Comparison of ENCODE assay signal across 25 cellular contexts in genomic region chr5:137148128-137148527, GRCh38.
DNase-seq lines count a peak whose midpoint lies in the region; ATAC-seq and TF ChIP-seq lines count a peak whose summit lies in the region.
"Had no signal": no experiment of that assay in that cellular context is flagged by ENCODE, and none has a peak within 500 bp of the region (broad histone marks: within the 10 kb centered on the region; RNA-seq: fewer than 3 reads in every experiment).

No MANE protein-coding gene starts in this region.

- H3K9me3 ChIP-seq in osteoblast (ENCODE audit: low read depth, low read length), result no peaks in the 10 kb centered on the region
- H3K9me3 ChIP-seq: BLaER1, heart left ventricle, testis had no signal

- H3K27me3 ChIP-seq in osteoblast (ENCODE audit: insufficient read depth, low read length), result no peaks in the 10 kb centered on the region
- H3K27me3 ChIP-seq: BLaER1, heart left ventricle, testis had no signal

- H3K4me1 Mint-ChIP-seq in chondrocyte (ENCODE audit: low read depth) (peaks cover 29% of the 10 kb centered on the region), T-cell (no peaks in the 10 kb centered on the region)
- H3K4me1 Mint-ChIP-seq: T-helper 17 cell had no signal

- H3K36me3 Mint-ChIP-seq in chondrocyte (ENCODE audit: low read depth) (no peaks in the 10 kb centered on the region), T-cell (no peaks in the 10 kb centered on the region)

- H3K27ac ChIP-seq in osteoblast (ENCODE audit: low read depth, low read length), result peak overlapping the region; percentile 98
- H3K27ac ChIP-seq: BLaER1, epithelial cell of prostate, heart left ventricle, KMS-11, testis had no signal

- CTCF ChIA-PET in T-cell (lab: Charles Lee), result interaction anchor here in 1 of 2 donors (0.6 kb wide), 1 partner anchor 375 kb away, joined by 3 read pairs; no protein-coding TSS in a partner anchor

- peaks cover 2% of the 10 kb centered on the region for H3K27me3 Mint-ChIP-seq in chondrocyte (ENCODE audit: low read depth)
- peaks cover 7 to 10% of the 10 kb centered on the region in 2 donors for H3K27me3 Mint-ChIP-seq in T-cell

- no peak overlapping the region for H2AFZ ChIP-seq in osteoblast (ENCODE audit: low read length)

- H3K4me3 Mint-ChIP-seq in chondrocyte (ENCODE audit: unreplicated experiment) (no peak overlapping the region), T-cell (no peak overlapping the region)
- H3K4me3 Mint-ChIP-seq: T-helper 17 cell had no signal

- peaks cover 48% of the 10 kb centered on the region for H3K4me1 ChIP-seq in osteoblast (ENCODE audit: insufficient read depth, low read length)

- POLR2A ChIA-PET in T-cell (lab: Charles Lee), result no interaction called here

- H3K4me2 ChIP-seq in osteoblast (ENCODE audit: insufficient read depth, low read length), result no peak overlapping the region
- H3K4me2 ChIP-seq: BLaER1, KMS-11 had no signal

- no peaks in the 10 kb centered on the region for H3K9me3 Mint-ChIP-seq in chondrocyte (ENCODE audit: low read depth)
- H3K9me3 Mint-ChIP-seq in T-cell, result peaks cover 0 to 4% (median 0%) of the 10 kb centered on the region in 3 donors

- H3K79me2 ChIP-seq in osteoblast (ENCODE audit: insufficient read depth, low read length), result peaks cover 8% of the 10 kb centered on the region

- H3K27ac Mint-ChIP-seq in chondrocyte (ENCODE audit: unreplicated experiment), result peak overlapping the region; percentile 27
- no peak overlapping the region for H3K27ac Mint-ChIP-seq in T-cell
- H3K27ac Mint-ChIP-seq: T-helper 17 cell had no signal

- ATAC-seq in T-cell (replicated peaks in 1 of 4) (no peak), HG03097 (IDR thresholded peaks at IDR 0.05; ENCODE audit: low FRiP score, unreplicated experiment) (no peak)
- ATAC-seq: T-helper 17 cell had no signal

- DNase-seq in G401 (ENCODE audit: low spot score), result peak; percentile 47
- peak; percentile 88 to 92 for DNase-seq in NCI-H526 (lab: John Stamatoyannopoulos, UW)
- DNase-seq in chondrocyte (ENCODE audit: low spot score), result no peak
- no peak for DNase-seq in osteoblast (ENCODE audit: insufficient read length, low spot score, missing footprints)
- no peak for DNase-seq in T-cell
- DNase-seq in DMS53 (lab: John Stamatoyannopoulos, UW), result no peak
- DNase-seq in epidermal melanocyte (ENCODE audit: insufficient read length, low spot score), result no peak
- DNase-seq: activated CD4-positive, alpha-beta T cell treated with anti-CD3 and anti-CD28 coated beads for 4 hours; activated naive CD4-positive, alpha-beta T cell treated with Interleukin-2 at 50 U/mL for 16 hours; activated T-cell treated with anti-CD3 and anti-CD28 coated beads, Interleukin-2, amount 50 U/mL, for 48 hours; EL; heart left ventricle; kidney glomerular epithelial cell; mammary epithelial cell; NCI-H1105 treated with DMSO at 0.1 percent for 48 hours; NCI-H2029; NCI-H446; stimulated activated CD4-positive, alpha-beta T cell treated with anti-CD3 and anti-CD28 coated beads, Interleukin-4, amount 100 ng/mL, for 4 hours; stimulated activated naive CD4-positive, alpha-beta T cell treated with Interleukin-2 at 50 U/mL for 16 hours; T-helper 17 cell; testis had no signal

- in situ Hi-C loops in G401 (cut with HindIII; ENCODE audit: low sequenced_read_pairs), result no loop called here

- TF ChIP-seq CTCF in chondrocyte (IDR thresholded peaks at IDR 0.05), result no peak
- TF ChIP-seq CTCF in osteoblast (IDR thresholded peaks at IDR 0.05; ENCODE audit: extremely low read depth, low read depth, low read length), result no peak

- no peak overlapping the region for H3K4me3 ChIP-seq in osteoblast (ENCODE audit: insufficient read depth, low read length)
- H3K4me3 ChIP-seq: BLaER1, heart left ventricle, testis had no signal

- no peaks in the 10 kb centered on the region for H4K20me1 ChIP-seq in osteoblast (ENCODE audit: insufficient read depth, low read length)
- H4K20me1 ChIP-seq: BLaER1 had no signal

- no peaks in the 10 kb centered on the region for H3K36me3 ChIP-seq in osteoblast (ENCODE audit: insufficient read depth, low read length)
- H3K36me3 ChIP-seq: BLaER1, heart left ventricle had no signal

Comparison
In these comparisons a context has a peak if more than half of its experiments do, and no peak if none do; other contexts are left out.
1. DNase-seq: peak in G401 (single experiment) and NCI-H526 (2 of 2); none in chondrocyte (single experiment), osteoblast (single experiment), T-cell (0 of 34), DMS53 (single experiment) and epidermal melanocyte (single experiment).